In the genomic region with DNA sequence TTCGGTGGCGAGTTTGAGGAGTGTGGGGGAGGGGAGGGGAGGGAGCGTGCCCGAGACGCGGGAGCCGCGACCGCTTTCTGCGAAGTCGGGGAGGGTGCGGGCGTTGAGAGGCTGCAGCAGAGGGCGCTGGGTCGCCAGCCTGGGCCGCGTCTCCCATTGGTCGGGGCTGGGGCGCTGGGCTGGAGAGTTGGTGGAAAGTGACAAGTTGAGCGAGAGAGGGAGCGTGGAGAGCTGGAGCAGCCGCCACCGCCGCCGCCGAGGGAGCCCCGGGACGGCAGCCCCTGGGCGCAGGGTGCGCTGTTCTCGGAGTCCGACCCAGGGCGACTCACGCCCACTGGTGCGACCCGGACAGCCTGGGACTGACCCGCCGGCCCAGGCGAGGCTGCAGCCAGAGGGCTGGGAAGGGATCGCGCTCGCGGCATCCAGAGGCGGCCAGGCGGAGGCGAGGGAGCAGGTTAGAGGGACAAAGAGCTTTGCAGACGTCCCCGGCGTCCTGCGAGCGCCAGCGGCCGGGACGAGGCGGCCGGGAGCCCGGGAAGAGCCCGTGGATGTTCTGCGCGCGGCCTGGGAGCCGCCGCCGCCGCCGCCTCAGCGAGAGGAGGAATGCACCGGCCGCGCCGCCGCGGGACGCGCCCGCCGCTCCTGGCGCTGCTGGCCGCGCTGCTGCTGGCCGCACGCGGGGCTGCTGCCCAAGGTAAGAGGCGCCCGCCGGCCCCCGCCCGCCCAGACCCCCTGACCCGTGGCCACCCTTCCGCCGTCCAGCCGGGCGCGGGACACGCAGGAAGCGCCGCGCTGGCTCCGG, we compare ENCODE assay signal across 8 cellular contexts. TPM values are rescaled to one million over a fixed set of nuclear protein-coding genes. Genes with fewer than 3 reads are reported as not detected.
DNase-seq lines count a peak whose midpoint lies in the region; ATAC-seq, FAIRE-seq and TF ChIP-seq lines count a peak whose summit lies in the region.

Gene ROR1 (plus strand): TSS at position 203 of the 802 bp plus-strand sequence.

- intact Hi-C loops in HCT116 (cut with micrococcal nuclease), result loop anchor here (5.0 to 10.0 kb wide), 3 partner anchors 141 to 363 kb away; no protein-coding TSS in a partner anchor
- intact Hi-C loops in kidney (cut with DNase I), result loop anchor here (10.0 kb wide), 1 partner anchor 361 kb away; no protein-coding TSS in a partner anchor
- intact Hi-C loops in spleen (cut with DNase I; ENCODE audit: low total_unique reads), result loop anchor here (5.0 to 10.0 kb wide), 2 partner anchors 141 to 363 kb away; no protein-coding TSS in a partner anchor

- H2AFZ ChIP-seq in HCT116 (ENCODE audit: low read depth, low read length, poor library complexity, severe bottlenecking), result peak within 1 kb of the TSS; percentile 97

- 0 to 6% (median 1%) methylated on average over 16 to 99 of the region's 99 CpGs for WGBS in spleen, 5 donors

- H3K4me2 ChIP-seq in HCT116 (ENCODE audit: low read length), result peak within 1 kb of the TSS; percentile 95

- peak; percentile 95 for ATAC-seq in HCT116
- no peak for ATAC-seq in GM18517 (IDR thresholded peaks at IDR 0.05; ENCODE audit: unreplicated experiment)

- peak; percentile 76 for TF ChIP-seq RAD21 in HCT116 (IDR thresholded peaks at IDR 0.05; ENCODE audit: low read depth)

- H3K4me3 ChIP-seq in HCT116 (replicated peaks in 1 of 2; ENCODE audit: low read depth in 1 of 2, low read length in 2 of 2), result peak within 1 kb of the TSS; percentile 58 to 70
- H3K4me3 ChIP-seq in choroid plexus epithelial cell (ENCODE audit: low read depth, low read length), result peak within 1 kb of the TSS; percentile 76
- peak within 1 kb of the TSS; percentile 63 to 68 for H3K4me3 ChIP-seq in kidney (ENCODE audit: low read length in 2 of 2)
- peak within 1 kb of the TSS; percentile 58 to 84 (median 64) for H3K4me3 ChIP-seq in spleen

- H3K9ac ChIP-seq in HCT116 (ENCODE audit: low read length) (peak within 1 kb of the TSS; percentile 50), kidney (ENCODE audit: low read length in 2 of 2) (peak within 1 kb of the TSS; percentile 17 to 20)

- CTCF ChIA-PET in HCT116 (lab: Charles Lee), result interaction anchor here (0.7 to 2.1 kb wide), 5 partner anchors 25 to 469 kb away, joined by 3 to 12 read pairs (median 4); no protein-coding TSS in a partner anchor

- no peaks in the 10 kb centered on the region for H3K36me3 ChIP-seq in HCT116 (ENCODE audit: control insufficient read depth in 1 of 2, insufficient read depth in 2 of 2, low read length in 2 of 2)
- no peaks in the 10 kb centered on the region for H3K36me3 ChIP-seq in kidney (ENCODE audit: control insufficient read depth in 1 of 2, insufficient read depth in 2 of 2, low read length in 2 of 2)
- H3K36me3 ChIP-seq in spleen, result no peaks in the 10 kb centered on the region

- TF ChIP-seq CTCF in HCT116 (IDR thresholded peaks at IDR 0.05 in 2 of 3, conservative IDR thresholded peaks at IDR 0.05 in 1 of 3; ENCODE audit: borderline replicate concordance in 1 of 3, insufficient read depth in 1 of 3, low read depth in 2 of 3, low read length in 2 of 3) (peak; percentile 52 to 67 (median 67)), VCaP (conservative IDR thresholded peaks at IDR 0.05) (peak; percentile 86), choroid plexus epithelial cell (conservative IDR thresholded peaks at IDR 0.05; ENCODE audit: low read depth, low read length) (peak; percentile 70), kidney (IDR thresholded peaks at IDR 0.05; ENCODE audit: borderline replicate concordance, extremely low read depth, insufficient read depth) (peak; percentile 57), spleen (IDR thresholded peaks at IDR 0.05 in 8 of 11, conservative IDR thresholded peaks at IDR 0.05 in 3 of 11) (peak in 10 of 11 experiments; percentile 31 to 81 (median 70))

- no peak within 1 kb of the TSS; the same call in 1 of the 2 replicates for H3K27ac ChIP-seq in HCT116 (ENCODE audit: low read depth, low read length)
- H3K27ac ChIP-seq in VCaP, result peak within 1 kb of the TSS; percentile 89
- H3K27ac ChIP-seq in kidney (ENCODE audit: low read depth in 2 of 2, low read length in 2 of 2), result peak within 1 kb of the TSS; percentile 57 to 78
- H3K27ac ChIP-seq in spleen, result peak within 1 kb of the TSS; percentile 53 to 86 (median 82)

- POLR2A ChIA-PET in HCT116 (lab: Charles Lee), result interaction anchor here (0.7 kb wide), 2 partner anchors 9 to 13 kb away, joined by 3 read pairs; no protein-coding TSS in a partner anchor

- H3K9me3 ChIP-seq in HCT116 (ENCODE audit: control insufficient read depth in 1 of 2, insufficient read depth in 1 of 2, low read depth in 1 of 2, low read length in 2 of 2) (no peaks in the 10 kb centered on the region), kidney (ENCODE audit: control insufficient read depth in 1 of 2, low read length in 2 of 2) (no peaks in the 10 kb centered on the region), spleen (no peaks in the 10 kb centered on the region)

- H3K27me3 ChIP-seq in HCT116 (ENCODE audit: insufficient read depth, low read length) (no peaks in the 10 kb centered on the region), spleen (replicated peaks in 1 of 7) (peaks cover 0 to 62% (median 26%) of the 10 kb centered on the region in 7 donors)

- no TSS peak for BruUV-seq in HCT116 (replicated peaks; lab: Mats Ljungman, UMichigan)

- H3K4me1 ChIP-seq in HCT116 (ENCODE audit: control insufficient read depth in 1 of 2, insufficient read depth in 2 of 2, low read length in 2 of 2) (peaks cover 11 to 24% of the 10 kb centered on the region in 2 experiments; a peak in 3 of 4 replicates), kidney (ENCODE audit: control insufficient read depth in 1 of 2, insufficient read depth in 1 of 2, low read depth in 1 of 2, low read length in 2 of 2) (peaks cover 0 to 4% of the 10 kb centered on the region in 2 donors), spleen (peaks cover 0 to 37% (median 27%) of the 10 kb centered on the region in 6 donors)

- no peaks in the 10 kb centered on the region for H4K20me1 ChIP-seq in HCT116 (ENCODE audit: insufficient read depth)

- TF ChIP-seq POLR2A in HCT116 (IDR thresholded peaks at IDR 0.05; ENCODE audit: borderline replicate concordance, extremely low read depth, insufficient read depth, insufficient read length) (no peak), spleen (IDR thresholded peaks at IDR 0.05) (no peak)

- DNase-seq in EH (ENCODE audit: low read depth), result peak; percentile 68
- DNase-seq in HCT116 (ENCODE audit: low read depth, low spot score), result peak; percentile 72
- DNase-seq in NCI-H128 (lab: John Stamatoyannopoulos, UW; ENCODE audit: unreplicated experiment), result peak; percentile 50
- DNase-seq in choroid plexus epithelial cell (ENCODE audit: low read depth), result peak; percentile 85
- DNase-seq in kidney, result peak; percentile 94
- DNase-seq in spleen, result peak; percentile 92

- H3K9me2 ChIP-seq in HCT116 (ENCODE audit: insufficient read depth), result no peaks in the 10 kb centered on the region

- RAD21 ChIA-PET in HCT116 (lab: Charles Lee; ENCODE audit: low non-redundant PET in 1 of 2, low total read pairs in 2 of 2, uncharacterized antibody in 2 of 2, unreplicated experiment in 2 of 2), result interaction anchor here (1.0 kb wide), 2 partner anchors 337 to 364 kb away, joined by 3 to 4 read pairs; no protein-coding TSS in a partner anchor

- FAIRE-seq in kidney (lab: Jason Lieb, UNC), result no peak

- no peaks in the 10 kb centered on the region for H3K79me2 ChIP-seq in HCT116 (ENCODE audit: insufficient read depth, low read length)

TF ChIP-seq in HCT116, 20 proteins besides CTCF, POLR2A, EP300 and RAD21:
- TF ChIP-seq SP1 (IDR thresholded peaks at IDR 0.05; ENCODE audit: low read depth), result peak; percentile 15; the same call in 1 of the 2 replicates
- no peak for TF ChIP-seq SRF (IDR thresholded peaks at IDR 0.05; ENCODE audit: low read depth)
- TF ChIP-seq ZFX (IDR thresholded peaks at IDR 0.05), result peak; percentile 28; the same call in 1 of the 2 replicates
- TF ChIP-seq POLR2AphosphoS5 (IDR thresholded peaks at IDR 0.05; ENCODE audit: low read depth, low read length), result peak; percentile 60
- TF ChIP-seq EZH2phosphoT487 (IDR thresholded peaks at IDR 0.05; ENCODE audit: borderline replicate concordance), result no peak
- no peak for TF ChIP-seq EGR1 (IDR thresholded peaks at IDR 0.05; ENCODE audit: low read depth)
- TF ChIP-seq YY1 (IDR thresholded peaks at IDR 0.05; ENCODE audit: extremely low read depth, insufficient replicate concordance, low read depth, low read length), result peak; percentile 11
- TF ChIP-seq CEBPB (IDR thresholded peaks at IDR 0.05; ENCODE audit: low read depth), result no peak
- peak; percentile 94 for TF ChIP-seq CBX3 (IDR thresholded peaks at IDR 0.05; ENCODE audit: low read depth)
- TF ChIP-seq MAX (IDR thresholded peaks at IDR 0.05), result peak; percentile 97
- TF ChIP-seq ELF1 (IDR thresholded peaks at IDR 0.05; ENCODE audit: borderline replicate concordance, low read depth), result no peak
- no peak for TF ChIP-seq FOSL1 (IDR thresholded peaks at IDR 0.05; ENCODE audit: low read depth)
- TF ChIP-seq SIN3A (IDR thresholded peaks at IDR 0.05; ENCODE audit: low read depth), result peak; percentile 39; the same call in 1 of the 2 replicates
- no peak for TF ChIP-seq TCF7L2 (IDR thresholded peaks at IDR 0.05; ENCODE audit: borderline replicate concordance, extremely low read depth, insufficient read depth, insufficient read length)
TF ChIP-seq in HCT116: peak in this region for 7.

RNA-seq across cellular contexts. Expression of gene ROR1, which starts in this region (rescaled TPM):
- total RNA-seq in HCT116 (2021; ENCODE audit: unreplicated experiment) (2.7 TPM), kidney (8.0 TPM), spleen (10 to 100 TPM in 2 of 7 donors, 1 to 10 TPM in 5; 4.6 to 12.3 (median 8.2) TPM)
- polyA plus RNA-seq in HCT116 (2012), result 0.94 and 1.3 TPM in 2 replicates
- polyA plus RNA-seq in kidney (ENCODE audit: insufficient read depth, low read depth, low replicate concordance) (0.77 TPM), spleen (under 1 TPM; 0.43 to 0.61 (median 0.47) TPM)
